14 cellular contexts compared by ENCODE assay signal in genomic region chr2:182132605-182133004, GRCh38.
DNase-seq lines count a peak whose midpoint lies in the region; ATAC-seq and TF ChIP-seq lines count a peak whose summit lies in the region.
"Had no signal": no experiment of that assay in that cellular context is flagged by ENCODE, and none has a peak within 500 bp of the region (broad histone marks: within the 10 kb centered on the region; RNA-seq: fewer than 3 reads in every experiment).

No MANE protein-coding gene starts in this region.

- H3K9me3 ChIP-seq in A673 (ENCODE audit: low read depth, low read length, poor library complexity, severe bottlenecking) (no peaks in the 10 kb centered on the region), GM23248 (ENCODE audit: low read depth) (no peaks in the 10 kb centered on the region), SK-N-MC (ENCODE audit: low read depth, low read length) (no peaks in the 10 kb centered on the region)

- intact Hi-C loops in A673 (cut with micrococcal nuclease; ENCODE audit: unreplicated experiment) = loop anchor here (5.0 kb wide), 1 partner anchor 1055 kb away; no protein-coding TSS in a partner anchor

- peak; percentile 45; the same call in 1 of the 2 replicates for TF ChIP-seq CTCF in A673 (conservative IDR thresholded peaks at IDR 0.05; ENCODE audit: low read depth, low read length)
- peak; percentile 34 for TF ChIP-seq CTCF in fibroblast of mammary gland (conservative IDR thresholded peaks at IDR 0.05; ENCODE audit: control insufficient read depth, insufficient read depth, low read depth, low read length)

- no peaks in the 10 kb centered on the region for H3K9me2 ChIP-seq in GM23248 (ENCODE audit: insufficient read depth)

- in situ Hi-C loops in GM23248 (cut with MboI) = no loop called here

- H3K36me3 Mint-ChIP-seq in activated naive CD4-positive, alpha-beta T cell treated with anti-CD3 and anti-CD28 coated beads, Interleukin-2, amount 10 ng/mL, durations not matched to agents 7 days and 5 days = no peaks in the 10 kb centered on the region
- H3K36me3 Mint-ChIP-seq: activated CD8-positive, alpha-beta memory T cell treated with anti-CD3 and anti-CD28 coated beads, Interleukin-2, amount 10 ng/mL, durations not matched to agents 7 days and 5 days had no signal

- peaks cover 10% of the 10 kb centered on the region; the same call in 1 of the 2 replicates for H3F3A ChIP-seq in GM23248 (ENCODE audit: insufficient read depth)

- H3K9ac ChIP-seq in GM23248 (no peak overlapping the region), SK-N-MC (ENCODE audit: insufficient read length) (no peak overlapping the region)

- H3K9me3 Mint-ChIP-seq in activated naive CD4-positive, alpha-beta T cell treated with anti-CD3 and anti-CD28 coated beads, Interleukin-2, amount 10 ng/mL, durations not matched to agents 7 days and 5 days = no peaks in the 10 kb centered on the region
- H3K9me3 Mint-ChIP-seq: T-helper 2 cell treated with Interferon-gamma antibody and Interleukin-4, amounts not matched to agents 5 μg/mL and 100 μg/mL, for 36 hours had no signal

- H3K36me3 ChIP-seq in A673 (ENCODE audit: insufficient read depth, low read length, poor library complexity, severe bottlenecking) (no peaks in the 10 kb centered on the region), GM23248 (ENCODE audit: low read depth) (no peaks in the 10 kb centered on the region), SK-N-MC (ENCODE audit: insufficient read depth, low read length) (no peaks in the 10 kb centered on the region)

- H3K4me1 ChIP-seq in A673 (ENCODE audit: insufficient read depth, low read length, poor library complexity, severe bottlenecking) (no peaks in the 10 kb centered on the region), GM23248 (ENCODE audit: insufficient read depth) (peaks cover 11% of the 10 kb centered on the region)

- H3K27me3 ChIP-seq in A673 (replicated peaks; ENCODE audit: insufficient read depth, low read depth, low read length, poor library complexity) = no peaks in the 10 kb centered on the region
- H3K27me3 ChIP-seq in GM23248 (replicated peaks; ENCODE audit: insufficient read depth) = no peaks in the 10 kb centered on the region

- no peak for ATAC-seq in HG02884 (IDR thresholded peaks at IDR 0.05; ENCODE audit: unreplicated experiment)
- ATAC-seq: activated CD8-positive, alpha-beta memory T cell treated with anti-CD3 and anti-CD28 coated beads, Interleukin-2, amount 10 ng/mL, durations not matched to agents 7 days and 5 days had no signal

- BruUV-seq in A673 (replicated peaks; lab: Mats Ljungman, UMichigan) = no TSS peak

- no peak overlapping the region for H3K4me3 Mint-ChIP-seq in activated naive CD4-positive, alpha-beta T cell treated with anti-CD3 and anti-CD28 coated beads, Interleukin-2, amount 10 ng/mL, durations not matched to agents 7 days and 5 days
- H3K4me3 Mint-ChIP-seq: activated CD8-positive, alpha-beta memory T cell treated with anti-CD3 and anti-CD28 coated beads, Interleukin-2, amount 10 ng/mL, durations not matched to agents 7 days and 5 days; T-helper 2 cell treated with Interferon-gamma antibody and Interleukin-4, amounts not matched to agents 5 μg/mL and 100 μg/mL, for 36 hours had no signal

- H3K4me3 ChIP-seq in A673 (ENCODE audit: low read depth, low read length, poor library complexity, severe bottlenecking) (no peak overlapping the region), GM23248 (no peak overlapping the region), SK-N-MC (no peak overlapping the region), fibroblast of mammary gland (ENCODE audit: control insufficient read depth, low read depth, low read length) (no peak overlapping the region)

- H3K79me2 ChIP-seq in GM23248 (ENCODE audit: insufficient read depth) = no peaks in the 10 kb centered on the region

- CTCF ChIA-PET in A673 (lab: Charles Lee) = no interaction called here
- CTCF ChIA-PET in activated naive CD4-positive, alpha-beta T cell treated with anti-CD3 and anti-CD28 coated beads, Interleukin-2, amount 10 ng/mL, durations not matched to agents 7 days and 5 days (lab: Charles Lee) = no interaction called here

- H3K4me2 ChIP-seq in GM23248 (ENCODE audit: unreplicated experiment) = no peak overlapping the region

- H4K20me1 ChIP-seq in GM23248 (ENCODE audit: insufficient read depth) = no peaks in the 10 kb centered on the region

- H3K27ac Mint-ChIP-seq in activated naive CD4-positive, alpha-beta T cell treated with anti-CD3 and anti-CD28 coated beads, Interleukin-2, amount 10 ng/mL, durations not matched to agents 7 days and 5 days = no peak overlapping the region
- H3K27ac Mint-ChIP-seq: activated CD8-positive, alpha-beta memory T cell treated with anti-CD3 and anti-CD28 coated beads, Interleukin-2, amount 10 ng/mL, durations not matched to agents 7 days and 5 days; T-helper 2 cell treated with Interferon-gamma antibody and Interleukin-4, amounts not matched to agents 5 μg/mL and 100 μg/mL, for 36 hours had no signal

- H3K27ac ChIP-seq in A673 (ENCODE audit: low read depth, low read length, poor library complexity, severe bottlenecking) = no peak overlapping the region
- H3K27ac ChIP-seq in GM23248 = no peak overlapping the region
- no peak overlapping the region for H3K27ac ChIP-seq in SK-N-MC

- H3K27me3 Mint-ChIP-seq in activated naive CD4-positive, alpha-beta T cell treated with anti-CD3 and anti-CD28 coated beads, Interleukin-2, amount 10 ng/mL, durations not matched to agents 7 days and 5 days = no peaks in the 10 kb centered on the region
- H3K27me3 Mint-ChIP-seq: activated CD8-positive, alpha-beta memory T cell treated with anti-CD3 and anti-CD28 coated beads, Interleukin-2, amount 10 ng/mL, durations not matched to agents 7 days and 5 days had no signal

- H2AFZ ChIP-seq in GM23248 = no peak overlapping the region

- POLR2A ChIA-PET in A673 (lab: Charles Lee; ENCODE audit: low non-redundant PET) = no interaction called here

- no peaks in the 10 kb centered on the region for H3K4me1 Mint-ChIP-seq in activated naive CD4-positive, alpha-beta T cell treated with anti-CD3 and anti-CD28 coated beads, Interleukin-2, amount 10 ng/mL, durations not matched to agents 7 days and 5 days
- H3K4me1 Mint-ChIP-seq: activated CD8-positive, alpha-beta memory T cell treated with anti-CD3 and anti-CD28 coated beads, Interleukin-2, amount 10 ng/mL, durations not matched to agents 7 days and 5 days had no signal

- DNase-seq in A673 (ENCODE audit: low spot score) (peak; percentile 18), GM23248 (peak; percentile 8), SK-N-MC (ENCODE audit: low read depth, low spot score) (peak; percentile 20), fibroblast of mammary gland (ENCODE audit: low read depth) (peak; percentile 31), MV-4-11 (lab: John Stamatoyannopoulos, UW) (no peak)
- DNase-seq in activated CD4-positive, alpha-beta T cell treated with anti-CD3 and anti-CD28 coated beads, Interleukin-2, amount 50 U/mL, for 48 hours = no peak
- no peak for DNase-seq in activated naive CD4-positive, alpha-beta T cell treated with anti-CD3 and anti-CD28 coated beads, Interleukin-2, amount 10 ng/mL, durations not matched to agents 7 days and 5 days
- DNase-seq: activated CD8-positive, alpha-beta memory T cell treated with anti-CD3 and anti-CD28 coated beads, Interleukin-2, amount 10 ng/mL, durations not matched to agents 7 days and 5 days; amniotic stem cell; C1 segment of cervical spinal cord; H7; NK-92 treated with Interleukin-12 subunit alpha and Interleukin-12 subunit beta, amount 100 ng/mL, for 24 hours had no signal

Comparison
In these comparisons a context has a peak if more than half of its experiments do, and no peak if none do; other contexts are left out.
1. DNase-seq: peak in A673 (single experiment), GM23248 (single experiment), SK-N-MC (single experiment) and fibroblast of mammary gland (single experiment); none in MV-4-11 (single experiment), activated CD4-positive, alpha-beta T cell treated with anti-CD3 and anti-CD28 coated beads, Interleukin-2, amount 50 U/mL, for 48 hours (0 of 2) and activated naive CD4-positive, alpha-beta T cell treated with anti-CD3 and anti-CD28 coated beads, Interleukin-2, amount 10 ng/mL, durations not matched to agents 7 days and 5 days (single experiment).